Comparison of ENCODE assay signal across 12 cellular contexts in the genomic region with DNA sequence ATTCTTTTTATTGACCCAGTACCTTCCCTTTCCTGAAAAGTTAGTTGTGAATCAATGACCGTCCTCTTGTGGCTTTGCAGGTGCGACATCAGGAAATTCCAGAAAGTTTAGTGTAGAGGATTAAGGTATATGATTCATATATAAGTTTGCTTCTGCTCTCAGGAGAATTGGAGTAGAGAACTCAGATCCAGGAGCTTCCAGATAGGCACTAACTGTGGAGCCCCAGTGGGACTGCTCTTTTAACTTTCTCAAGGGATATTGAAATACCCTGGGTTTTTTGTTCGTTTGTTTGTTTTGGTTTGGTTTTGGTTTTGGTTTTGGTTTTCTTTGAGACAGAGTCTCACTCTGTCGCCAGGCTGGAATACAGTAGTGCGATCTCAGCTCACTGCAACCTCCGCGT.
DNase-seq lines count a peak whose midpoint lies in the region; ATAC-seq and TF ChIP-seq lines count a peak whose summit lies in the region.
"Had no signal": no experiment of that assay in that cellular context is flagged by ENCODE, and none has a peak within 500 bp of the region (broad histone marks: within the 10 kb centered on the region; RNA-seq: fewer than 3 reads in every experiment).

No MANE protein-coding gene starts in this region.

- H3K27ac Mint-ChIP-seq in memory B cell = peak overlapping the region; percentile 74

- CTCF ChIA-PET in RWPE1 (lab: Yijun Ruan, JAX) = interaction anchor here (0.9 kb wide), 1 partner anchor 84 kb away, joined by 4 read pairs; no protein-coding TSS in a partner anchor

- H3K36me3 Mint-ChIP-seq in memory B cell = no peaks in the 10 kb centered on the region

- no peaks in the 10 kb centered on the region for H3K27me3 Mint-ChIP-seq in memory B cell

- TF ChIP-seq CTCF in GM12864 (IDR thresholded peaks at IDR 0.05; ENCODE audit: low read depth, low read length, missing control alignments) (no peak), RWPE1 (conservative IDR thresholded peaks at IDR 0.05; ENCODE audit: low read depth) (no peak)

- no peak overlapping the region for H3K27ac ChIP-seq in RWPE1
- H3K27ac ChIP-seq: colonic mucosa, heart right ventricle had no signal

- H3K4me3 Mint-ChIP-seq in memory B cell = peak overlapping the region; percentile 81

- peak overlapping the region; percentile 40 for H3K4me3 ChIP-seq in GM12864 (ENCODE audit: low read depth, low read length)
- H3K4me3 ChIP-seq: colonic mucosa had no signal

- DNase-seq in GM12864 (ENCODE audit: low read depth) = no peak
- DNase-seq in RWPE1 (ENCODE audit: low spot score) = peak; percentile 45
- DNase-seq in memory B cell (ENCODE audit: low spot score in 2 of 2) = peak in 1 of 2 donors; percentile 3
- no peak for DNase-seq in activated CD4-positive, CD25-positive, alpha-beta regulatory T cell (lab: John Stamatoyannopoulos, UW)
- DNase-seq in amygdala (lab: John Stamatoyannopoulos, UW) = no peak
- no peak for DNase-seq in NCI-H82 (lab: John Stamatoyannopoulos, UW)
- DNase-seq: colonic mucosa, heart right ventricle, NCI-H1930, Right ventricle myocardium superior had no signal

- POLR2A ChIA-PET in RWPE1 (lab: Yijun Ruan, JAX; ENCODE audit: low non-redundant PET) = no interaction called here

- no peaks in the 10 kb centered on the region for H3K9me3 Mint-ChIP-seq in memory B cell

- ATAC-seq in GM21526 (IDR thresholded peaks at IDR 0.05; ENCODE audit: low FRiP score, unreplicated experiment) (peak; percentile 57), memory B cell (ENCODE audit: low read depth) (peak; percentile 59), HG02981 (IDR thresholded peaks at IDR 0.05; ENCODE audit: unreplicated experiment) (no peak)
- ATAC-seq: heart right ventricle had no signal

- peaks cover 15% of the 10 kb centered on the region for H3K4me1 Mint-ChIP-seq in memory B cell
